ENCODE assay signal across 8 cellular contexts in genomic region chr21:45404726-45405270, GRCh38. TPM values are rescaled to one million over a fixed set of nuclear protein-coding genes. Genes with fewer than 3 reads are reported as not detected.
DNase-seq lines count a peak whose midpoint lies in the region; ATAC-seq and TF ChIP-seq lines count a peak whose summit lies in the region.

TSS of gene COL18A1 (plus strand) at chr21:45405165. CDS start at chr21:45405231, 66 bp downstream.

- TF ChIP-seq CTCF in GM13976 (IDR thresholded peaks at IDR 0.05; ENCODE audit: borderline replicate concordance, control extremely low read depth, extremely low read depth, insufficient read depth, missing control alignments), result no peak
- TF ChIP-seq CTCF in OCI-LY7 (conservative IDR thresholded peaks at IDR 0.05; ENCODE audit: low read length), result no peak

- no peaks in the 10 kb centered on the region for H4K20me1 ChIP-seq in OCI-LY7 (ENCODE audit: insufficient read depth, low read length)

- POLR2A ChIA-PET in OCI-LY7 (lab: Charles Lee), result no interaction called here

- H3K79me2 ChIP-seq in OCI-LY7 (ENCODE audit: insufficient read depth, low read depth, low read length), result no peaks in the 10 kb centered on the region

- H3K4me1 ChIP-seq in skeletal muscle satellite cell (ENCODE audit: control insufficient read depth, insufficient read depth, low read length) (peaks cover 20% of the 10 kb centered on the region), OCI-LY7 (ENCODE audit: insufficient read depth, low read length, poor library complexity, severe bottlenecking) (no peaks in the 10 kb centered on the region)

- H3K4me2 ChIP-seq in skeletal muscle satellite cell (ENCODE audit: low read length), result peak within 1 kb of the TSS; percentile 85
- H3K4me2 ChIP-seq in OCI-LY7 (ENCODE audit: low read length), result no peak within 1 kb of the TSS

- peak within 1 kb of the TSS; percentile 66 for H3K9ac ChIP-seq in skeletal muscle satellite cell (ENCODE audit: low read depth, low read length)

- ATAC-seq in HG02973 (IDR thresholded peaks at IDR 0.05; ENCODE audit: unreplicated experiment) (no peak), HG03039 (IDR thresholded peaks at IDR 0.05; ENCODE audit: unreplicated experiment) (no peak)

- peaks cover 23% of the 10 kb centered on the region for H3K27me3 ChIP-seq in skeletal muscle satellite cell (ENCODE audit: control insufficient read depth, insufficient read depth, low read length)

- H3K36me3 ChIP-seq in skeletal muscle satellite cell (ENCODE audit: insufficient read depth, low read length), result no peaks in the 10 kb centered on the region
- H3K36me3 ChIP-seq in OCI-LY7 (ENCODE audit: insufficient read depth, low read length), result no peaks in the 10 kb centered on the region

- peak within 1 kb of the TSS; percentile 62 for H3K4me3 ChIP-seq in iPS-11a (ENCODE audit: low read depth, low read length)
- H3K4me3 ChIP-seq in skeletal muscle satellite cell (ENCODE audit: low read length), result peak within 1 kb of the TSS; percentile 74
- H3K4me3 ChIP-seq in OCI-LY7 (ENCODE audit: low read depth, low read length, poor library complexity, severe bottlenecking), result no peak within 1 kb of the TSS

- in situ Hi-C loops in GM13976 (cut with MboI; ENCODE audit: low sequenced_read_pairs, unreplicated experiment), result no loop called here

- DNase-seq in GM13976 (ENCODE audit: low spot score), result peak; percentile 79
- DNase-seq in RPMI8226, result peak; percentile 50
- DNase-seq in astrocyte of the hippocampus (ENCODE audit: low read depth, low spot score), result peak; percentile 81
- DNase-seq in OCI-LY7 (ENCODE audit: low spot score), result no peak

- no peaks in the 10 kb centered on the region for H3K9me2 ChIP-seq in OCI-LY7 (ENCODE audit: insufficient read depth, low read length)

- H3K9me3 ChIP-seq in skeletal muscle satellite cell (replicated peaks; ENCODE audit: low read length) (peaks cover 5% of the 10 kb centered on the region), OCI-LY7 (ENCODE audit: low read length) (no peaks in the 10 kb centered on the region)

- CTCF ChIA-PET in OCI-LY7 (lab: Charles Lee; ENCODE audit: unreplicated experiment), result no interaction called here

- intact Hi-C loops in OCI-LY7 (cut with micrococcal nuclease; ENCODE audit: unreplicated experiment), result no loop called here

- no peak within 1 kb of the TSS for H2AFZ ChIP-seq in OCI-LY7 (ENCODE audit: low read length)

- no peak within 1 kb of the TSS for H3K27ac ChIP-seq in OCI-LY7 (ENCODE audit: low read depth, low read length, poor library complexity, severe bottlenecking)

- no TSS peak for BruUV-seq in OCI-LY7 (replicated peaks; lab: Mats Ljungman, UMichigan)

RNA-seq across cellular contexts. Expression of gene COL18A1, which starts in this region (rescaled TPM):
- total RNA-seq in skeletal muscle satellite cell (2012; rRNA removed), result 25.6 and 40.2 TPM in 2 replicates
- 4.9 and 7.4 TPM in 2 replicates for total RNA-seq in OCI-LY7 (2014; rRNA removed; shearing (Covaris generic))
- total RNA-seq in OCI-LY7 (2022), result 0.18 and 0.23 TPM in 2 replicates
